Comparison of ENCODE assay signal across 38 cellular contexts in the genomic region with DNA sequence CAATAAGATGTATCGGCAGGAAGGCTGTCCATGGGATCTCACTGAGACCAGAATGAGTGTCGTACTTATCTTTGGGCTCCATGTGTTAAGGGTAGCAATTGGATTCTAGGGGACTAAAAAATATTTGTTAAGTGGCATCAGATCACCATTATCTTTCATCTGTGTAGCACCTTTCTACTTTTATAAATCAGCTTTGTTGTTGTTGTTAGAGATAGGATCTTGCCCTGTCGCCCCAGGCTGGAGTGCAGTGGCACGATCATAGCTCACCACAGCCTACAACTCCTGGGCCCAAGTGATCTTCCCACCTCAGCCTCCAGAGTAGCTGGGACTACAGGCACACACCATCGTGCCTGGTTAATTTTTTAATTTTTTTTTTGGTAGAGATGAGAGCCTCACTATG.
"Had no signal": no experiment of that assay in that cellular context is flagged by ENCODE, and none has a peak within 500 bp of the region (broad histone marks: within the 10 kb centered on the region; RNA-seq: fewer than 3 reads in every experiment).

No MANE protein-coding gene starts in this region.

- H3K4me3 Mint-ChIP-seq: activated CD4-positive, alpha-beta memory T cell treated with anti-CD3 and anti-CD28 coated beads, Interleukin-2, amount 10 ng/mL, durations not matched to agents 7 days and 5 days; activated CD8-positive, alpha-beta memory T cell treated with anti-CD3 and anti-CD28 coated beads, Interleukin-2, amount 10 ng/mL, durations not matched to agents 7 days and 5 days; activated naive CD8-positive, alpha-beta T cell treated with anti-CD3 and anti-CD28 coated beads for 36 hours; activated T-cell treated with anti-CD3 and anti-CD28 coated beads, Interleukin-2, amount 50 U/mL, for 72 hours; activated T-helper 17 cell treated with anti-CD3 and anti-CD28 coated beads, Interleukin-2, amount 50 U/mL, for 72 hours had no signal

- H3K36me3 ChIP-seq: breast epithelium, MG63, Peyer's patch, SJSA1, WERI-Rb-1 had no signal

- H3K27ac ChIP-seq: breast epithelium, Peyer's patch, SJSA1, WERI-Rb-1 had no signal

- H3K9me3 Mint-ChIP-seq: activated CD4-positive, alpha-beta memory T cell treated with anti-CD3 and anti-CD28 coated beads, Interleukin-2, amount 10 ng/mL, durations not matched to agents 7 days and 5 days; activated naive CD8-positive, alpha-beta T cell treated with anti-CD3 and anti-CD28 coated beads for 36 hours; activated T-cell treated with anti-CD3 and anti-CD28 coated beads, Interleukin-2, amount 50 U/mL, for 72 hours had no signal

- ATAC-seq: activated CD8-positive, alpha-beta memory T cell treated with anti-CD3 and anti-CD28 coated beads, Interleukin-2, amount 10 ng/mL, durations not matched to agents 7 days and 5 days; activated T-cell treated with anti-CD3 and anti-CD28 coated beads, Interleukin-2, amount 50 U/mL, for 72 hours; activated T-helper 17 cell treated with anti-CD3 and anti-CD28 coated beads, Interleukin-2, amount 50 U/mL, for 72 hours; PC-3 had no signal

- H3K9me3 ChIP-seq: breast epithelium, MG63, Peyer's patch, SJSA1 had no signal

- H3K4me3 ChIP-seq: breast epithelium, MG63, Peyer's patch, SJSA1 had no signal

- H3K4me1 ChIP-seq: breast epithelium, Peyer's patch, SJSA1 had no signal

- H3K36me3 Mint-ChIP-seq: activated CD8-positive, alpha-beta memory T cell treated with anti-CD3 and anti-CD28 coated beads, Interleukin-2, amount 10 ng/mL, durations not matched to agents 7 days and 5 days; activated naive CD8-positive, alpha-beta T cell treated with anti-CD3 and anti-CD28 coated beads for 36 hours had no signal

- H3K27me3 ChIP-seq: breast epithelium, MG63, Peyer's patch, SJSA1 had no signal

- H3K4me1 Mint-ChIP-seq: activated CD4-positive, alpha-beta memory T cell treated with anti-CD3 and anti-CD28 coated beads, Interleukin-2, amount 10 ng/mL, durations not matched to agents 7 days and 5 days; activated CD8-positive, alpha-beta memory T cell treated with anti-CD3 and anti-CD28 coated beads, Interleukin-2, amount 10 ng/mL, durations not matched to agents 7 days and 5 days; activated naive CD8-positive, alpha-beta T cell treated with anti-CD3 and anti-CD28 coated beads for 36 hours; activated T-helper 17 cell treated with anti-CD3 and anti-CD28 coated beads, Interleukin-2, amount 50 U/mL, for 72 hours had no signal

- H3K27ac Mint-ChIP-seq: activated CD4-positive, alpha-beta memory T cell treated with anti-CD3 and anti-CD28 coated beads, Interleukin-2, amount 10 ng/mL, durations not matched to agents 7 days and 5 days; activated CD8-positive, alpha-beta memory T cell treated with anti-CD3 and anti-CD28 coated beads, Interleukin-2, amount 10 ng/mL, durations not matched to agents 7 days and 5 days; activated naive CD8-positive, alpha-beta T cell treated with anti-CD3 and anti-CD28 coated beads for 36 hours; activated T-cell treated with anti-CD3 and anti-CD28 coated beads, Interleukin-2, amount 50 U/mL, for 72 hours; activated T-helper 17 cell treated with anti-CD3 and anti-CD28 coated beads, Interleukin-2, amount 50 U/mL, for 72 hours had no signal

- DNase-seq: activated CD4-positive, alpha-beta memory T cell treated with anti-CD3 and anti-CD28 coated beads, Interleukin-2, amount 10 ng/mL, durations not matched to agents 7 days and 5 days; activated CD4-positive, alpha-beta T cell treated with anti-CD3 and anti-CD28 coated beads for 1 hour; activated CD4-positive, alpha-beta T cell treated with anti-CD3 and anti-CD28 coated beads for 48 hours; activated CD4-positive, CD25-positive, alpha-beta regulatory T cell; activated CD8-positive, alpha-beta memory T cell treated with anti-CD3 and anti-CD28 coated beads for 24 hours; activated CD8-positive, alpha-beta memory T cell treated with anti-CD3 and anti-CD28 coated beads, Interleukin-2, amount 10 ng/mL, durations not matched to agents 7 days and 5 days; activated CD8-positive, alpha-beta memory T cell treated with anti-CD3 and anti-CD28 coated beads, Interleukin-2, amount 50 U/mL, for 48 hours; activated effector memory CD4-positive, alpha-beta T cell treated with anti-CD3 and anti-CD28 coated beads, Interleukin-2, amount 50 U/mL, for 16 hours; activated naive CD4-positive, alpha-beta T cell; activated naive CD4-positive, alpha-beta T cell treated with anti-CD3 and anti-CD28 coated beads, Interleukin-2, amount 50 U/mL, for 16 hours; activated naive CD8-positive, alpha-beta T cell treated with anti-CD3 and anti-CD28 coated beads for 36 hours; activated T-cell treated with anti-CD3 and anti-CD28 coated beads, Interleukin-2, amount 50 U/mL, for 72 hours; amniotic stem cell; aorta; Kasumi-1; KBM-7; MG63; NCI-H1048; NCI-H1105 treated with DMSO at 0.1 percent for 48 hours; NCI-H1436; NCI-H1694; NCI-H1930; NCI-H2081 treated with DMSO at 0.1 percent for 48 hours; NCI-H510A; NCI-H526; NCI-H748 treated with DMSO at 0.1 percent for 48 hours; NK-92 treated with Interleukin-12 subunit alpha and Interleukin-12 subunit beta, amount 100 ng/mL, for 24 hours; PC-3; Peyer's patch; RPMI8226; SHP77 treated with DMSO at 0.1 percent for 48 hours; SW 1271; T-helper 1 cell; T1000; WERI-Rb-1 had no signal
